In genomic region chr3:24545917-24546316, GRCh38 we compare ENCODE assay signal across 18 cellular contexts. TPM values are rescaled to one million over a fixed set of nuclear protein-coding genes. Genes with fewer than 3 reads are reported as not detected.
DNase-seq lines count a peak whose midpoint lies in the region; ATAC-seq and TF ChIP-seq lines count a peak whose summit lies in the region.
"Had no signal": no experiment of that assay in that cellular context is flagged by ENCODE, and none has a peak within 500 bp of the region (broad histone marks: within the 10 kb centered on the region; RNA-seq: fewer than 3 reads in every experiment).

No MANE protein-coding gene starts in this region.

- H3K27me3 ChIP-seq in body of pancreas = no peaks in the 10 kb centered on the region
- no peaks in the 10 kb centered on the region for H3K27me3 ChIP-seq in skeletal muscle tissue (ENCODE audit: control insufficient read depth in 3 of 3, insufficient read depth in 3 of 3, low read length in 3 of 3)
- H3K27me3 ChIP-seq: esophagus squamous epithelium had no signal

- ATAC-seq in body of pancreas = peak; percentile 81
- no peak for ATAC-seq in activated CD8-positive, alpha-beta T cell treated with anti-CD3 and anti-CD28 coated beads for 36 hours

- H3K27ac Mint-ChIP-seq in Calu3 (ENCODE audit: unreplicated experiment) = no peak overlapping the region
- no peak overlapping the region for H3K27ac Mint-ChIP-seq in activated CD8-positive, alpha-beta T cell treated with anti-CD3 and anti-CD28 coated beads for 36 hours
- H3K27ac Mint-ChIP-seq: B cell had no signal

- H3K36me3 Mint-ChIP-seq in Calu3 (ENCODE audit: insufficient read depth, unreplicated experiment) = no peaks in the 10 kb centered on the region
- H3K36me3 Mint-ChIP-seq in activated CD8-positive, alpha-beta T cell treated with anti-CD3 and anti-CD28 coated beads for 36 hours (ENCODE audit: low read depth) = no peaks in the 10 kb centered on the region

- intact Hi-C loops in body of pancreas (cut with DNase I) (no loop called here), Calu3 (cut with micrococcal nuclease; ENCODE audit: unreplicated experiment) (no loop called here)
- intact Hi-C loops in activated CD8-positive, alpha-beta T cell treated with anti-CD3 and anti-CD28 coated beads for 36 hours (cut with micrococcal nuclease) = no loop called here

- H3K9me3 Mint-ChIP-seq in Calu3 (ENCODE audit: low read depth, unreplicated experiment) = no peaks in the 10 kb centered on the region
- no peaks in the 10 kb centered on the region for H3K9me3 Mint-ChIP-seq in activated CD8-positive, alpha-beta T cell treated with anti-CD3 and anti-CD28 coated beads for 36 hours
- H3K9me3 Mint-ChIP-seq: neural crest cell had no signal

- H3K4me1 Mint-ChIP-seq in Calu3 (ENCODE audit: low read depth, unreplicated experiment) = peaks cover 17% of the 10 kb centered on the region
- H3K4me1 Mint-ChIP-seq in activated CD8-positive, alpha-beta T cell treated with anti-CD3 and anti-CD28 coated beads for 36 hours (ENCODE audit: low read depth) = no peaks in the 10 kb centered on the region
- H3K4me1 Mint-ChIP-seq: neural crest cell had no signal

- H3K4me3 ChIP-seq in body of pancreas = no peak overlapping the region
- H3K4me3 ChIP-seq in skeletal muscle tissue (ENCODE audit: low read length in 3 of 3) = peak overlapping the region in 1 of 3 donors; percentile 4
- H3K4me3 ChIP-seq: esophagus squamous epithelium had no signal

- POLR2A ChIA-PET in activated CD8-positive, alpha-beta T cell treated with anti-CD3 and anti-CD28 coated beads for 36 hours (lab: Charles Lee) = no interaction called here

- H3K4me3 Mint-ChIP-seq in Calu3 (ENCODE audit: low read depth, unreplicated experiment) = no peak overlapping the region
- H3K4me3 Mint-ChIP-seq in activated CD8-positive, alpha-beta T cell treated with anti-CD3 and anti-CD28 coated beads for 36 hours = no peak overlapping the region
- H3K4me3 Mint-ChIP-seq: B cell, neural crest cell had no signal

- TF ChIP-seq CTCF in body of pancreas (IDR thresholded peaks at IDR 0.05) = no peak
- TF ChIP-seq CTCF in Calu3 (IDR thresholded peaks at IDR 0.05; ENCODE audit: unreplicated experiment) = no peak
- no peak for TF ChIP-seq CTCF in activated CD8-positive, alpha-beta T cell treated with anti-CD3 and anti-CD28 coated beads for 36 hours (IDR thresholded peaks at IDR 0.05)

- H3K27me3 Mint-ChIP-seq in Calu3 (ENCODE audit: unreplicated experiment) = no peaks in the 10 kb centered on the region
- peaks cover 1% of the 10 kb centered on the region for H3K27me3 Mint-ChIP-seq in activated CD8-positive, alpha-beta T cell treated with anti-CD3 and anti-CD28 coated beads for 36 hours

- DNase-seq in GM03348 (ENCODE audit: low spot score) = peak; percentile 31
- peak; percentile 54 to 73 (median 66) for DNase-seq in body of pancreas
- DNase-seq in iris pigment epithelial cell (ENCODE audit: low read depth) = peak; percentile 68
- no peak for DNase-seq in NAMALWA (ENCODE audit: low spot score)
- no peak for DNase-seq in T1000 (lab: John Stamatoyannopoulos, UW)
- DNase-seq in Calu3 = no peak
- no peak for DNase-seq in activated CD8-positive, alpha-beta T cell treated with anti-CD3 and anti-CD28 coated beads for 36 hours
- DNase-seq: activated CD4-positive, alpha-beta T cell treated with anti-CD3 and anti-CD28 coated beads for 1 hour; activated naive CD4-positive, alpha-beta T cell treated with Interleukin-2 at 50 U/mL for 16 hours; esophagus squamous epithelium; NCI-H1417; NCI-H2171 treated with DMSO at 0.1 percent for 48 hours; NK-92 treated with Interleukin-12 subunit alpha and Interleukin-12 subunit beta, amount 100 ng/mL, for 24 hours; stimulated activated CD4-positive, alpha-beta T cell treated with anti-CD3 and anti-CD28 coated beads, Interleukin-4, amount 100 ng/mL, for 24 hours; T-helper 2 cell had no signal

- CTCF ChIA-PET in Calu3 (lab: Charles Lee) = interaction anchor here (0.6 kb wide), 1 partner anchor 33 kb away, joined by 10 read pairs; no protein-coding TSS in a partner anchor
- CTCF ChIA-PET in activated CD8-positive, alpha-beta T cell treated with anti-CD3 and anti-CD28 coated beads for 36 hours (lab: Charles Lee) = no interaction called here

- H3K27ac ChIP-seq in body of pancreas = peak overlapping the region in 1 of 4 donors; percentile 1
- H3K27ac ChIP-seq in skeletal muscle tissue (ENCODE audit: low read depth, low read length) = peak overlapping the region; percentile 73
- H3K27ac ChIP-seq: esophagus squamous epithelium had no signal

- WGBS in body of pancreas, 2 donors = 16 to 24% methylated on average over 3 of the region's 3 CpGs

- H3K9me3 ChIP-seq in body of pancreas = no peaks in the 10 kb centered on the region
- H3K9me3 ChIP-seq in skeletal muscle tissue (ENCODE audit: control insufficient read depth in 3 of 3, low read length in 3 of 3) = no peaks in the 10 kb centered on the region
- H3K9me3 ChIP-seq: esophagus squamous epithelium had no signal

- TF ChIP-seq POLR2A in body of pancreas (IDR thresholded peaks at IDR 0.05) = no peak

- BruUV-seq in Calu3 (replicated peaks; lab: Mats Ljungman, UMichigan) = no TSS peak

- peak overlapping the region in 1 of 3 donors; percentile 3 for H3K9ac ChIP-seq in skeletal muscle tissue (ENCODE audit: low read depth in 1 of 3, low read length in 3 of 3)

- H3K36me3 ChIP-seq in body of pancreas (replicated peaks in 1 of 2; ENCODE audit: insufficient read depth in 1 of 2, low read depth in 2 of 2) (no peaks in the 10 kb centered on the region), skeletal muscle tissue (ENCODE audit: control insufficient read depth in 3 of 3, insufficient read depth in 3 of 3, low read length in 3 of 3) (no peaks in the 10 kb centered on the region)
- H3K36me3 ChIP-seq: esophagus squamous epithelium had no signal

- H3K4me1 ChIP-seq in body of pancreas = peaks cover 11% of the 10 kb centered on the region
- H3K4me1 ChIP-seq in skeletal muscle tissue (ENCODE audit: control insufficient read depth in 3 of 3, insufficient read depth in 3 of 3, low read length in 3 of 3) = peaks cover 9 to 15% (median 10%) of the 10 kb centered on the region in 3 donors

RNA-seq across cellular contexts. Expression of gene THRB, which starts 51.3 kb away (rescaled TPM):
- 1 to 10 TPM; 6.7 to 6.9 TPM for total RNA-seq in body of pancreas
- total RNA-seq in skeletal muscle tissue = 3.1 TPM
- total RNA-seq in Calu3 (2022) = 13.5 and 15.5 TPM in 2 replicates
- total RNA-seq in activated CD8-positive, alpha-beta T cell treated with anti-CD3 and anti-CD28 coated beads for 36 hours = not detected

Comparison
In these comparisons a context has a peak if more than half of its experiments do, and no peak if none do; other contexts are left out.
1. DNase-seq: peak in GM03348 (single experiment), body of pancreas (4 of 4) and iris pigment epithelial cell (single experiment); none in NAMALWA (single experiment), T1000 (single experiment), Calu3 (single experiment) and activated CD8-positive, alpha-beta T cell treated with anti-CD3 and anti-CD28 coated beads for 36 hours (single experiment).